8 cellular contexts compared by ENCODE assay signal in the genomic region with DNA sequence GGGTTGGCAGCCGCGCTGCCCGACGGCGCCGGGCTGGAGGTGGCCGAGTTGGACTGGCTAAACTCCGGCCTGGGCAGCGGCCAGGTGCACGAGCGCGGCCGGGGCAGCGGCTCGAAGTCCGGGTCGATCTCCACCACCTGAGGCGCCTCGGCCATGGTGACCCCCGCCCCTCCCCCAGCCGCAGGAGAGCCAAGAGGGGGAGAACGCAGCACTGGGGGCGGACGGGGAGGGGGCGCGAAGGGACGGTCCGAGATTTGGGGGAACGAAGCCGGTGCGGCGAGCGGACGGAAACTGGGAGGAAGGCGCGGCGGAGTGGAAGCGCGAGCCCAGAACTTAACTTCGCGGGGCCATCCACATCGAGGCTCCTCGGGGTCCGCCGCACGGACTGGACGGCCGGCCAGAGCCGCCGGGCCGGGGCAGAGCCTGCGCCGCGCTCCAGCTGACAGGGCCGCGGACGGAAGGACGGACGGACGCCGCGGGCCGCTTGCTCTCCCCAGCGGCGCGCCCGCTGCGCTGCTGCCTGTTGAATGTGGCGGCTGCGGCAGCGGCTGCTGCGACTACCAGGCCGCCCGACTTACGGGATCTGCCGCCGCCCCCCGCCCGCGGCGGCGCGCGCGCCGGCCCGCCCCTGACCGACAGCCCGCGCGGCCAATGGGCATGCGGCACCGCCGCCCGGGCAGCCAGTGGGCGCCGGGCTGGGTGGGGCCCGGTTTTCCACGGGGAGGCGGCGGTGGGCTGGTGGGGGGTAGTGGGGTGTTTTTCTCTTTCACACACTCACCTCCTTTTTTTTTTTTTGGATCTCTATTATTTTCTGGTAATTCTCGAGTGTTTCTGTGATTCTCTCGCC. TPM values are rescaled to one million over a fixed set of nuclear protein-coding genes. Genes with fewer than 3 reads are reported as not detected.
DNase-seq lines count a peak whose midpoint lies in the region; ATAC-seq, FAIRE-seq and TF ChIP-seq lines count a peak whose summit lies in the region.

A gene (minus strand): TSS at position 584 of the 847 bp plus-strand sequence. CDS start 429 bp downstream, at position 155.

- H3K4me2 ChIP-seq in keratinocyte (ENCODE audit: control insufficient read depth, extremely low read depth, insufficient read depth, low read depth, low read length): peak within 1 kb of the TSS; percentile 90

- FAIRE-seq in GM18507 (lab: Jason Lieb, UNC) (peak; percentile 53), keratinocyte (lab: Jason Lieb, UNC) (no peak)

- H3K36me3 Mint-ChIP-seq in central memory CD8-positive, alpha-beta T cell (ENCODE audit: insufficient read depth): peaks cover 21% of the 10 kb centered on the region

- peak within 1 kb of the TSS; percentile 89 for H3K9ac ChIP-seq in keratinocyte (ENCODE audit: control insufficient read depth, extremely low read depth, insufficient read depth, low read length)

- no peaks in the 10 kb centered on the region for H4K20me1 ChIP-seq in keratinocyte (ENCODE audit: control insufficient read depth, extremely low read depth, insufficient read depth, low read length)

- H3K4me3 ChIP-seq in keratinocyte (ENCODE audit: control insufficient read depth in 2 of 3, extremely low read depth in 1 of 3, insufficient read depth in 2 of 3, low read depth in 1 of 3, low read length in 3 of 3): peak within 1 kb of the TSS; percentile 77 to 86 (median 84)

- H3K4me1 ChIP-seq in keratinocyte (ENCODE audit: control insufficient read depth, extremely low read depth, insufficient read depth, low read length): peaks cover 27% of the 10 kb centered on the region

- DNase-seq in 8988T (peak; percentile 99), GM18507 (ENCODE audit: extremely low spot score, insufficient read length, low read depth) (peak; percentile 97), NCI-H2171 treated with DMSO at 0.1 percent for 48 hours (lab: John Stamatoyannopoulos, UW) (peak; percentile 64), keratinocyte (ENCODE audit: low read depth, low spot score) (no peak)
- peak; percentile 74 for DNase-seq in activated CD4-positive, CD25-positive, alpha-beta regulatory T cell treated with anti-CD3 and anti-CD28 coated beads, Interleukin-2, amount 50 U/mL, for 16 hours (ENCODE audit: low read depth, low spot score)
- peak; percentile 81 to 82 for DNase-seq in central memory CD8-positive, alpha-beta T cell (ENCODE audit: low spot score in 2 of 2)
- DNase-seq in stimulated activated CD4-positive, alpha-beta T cell treated with anti-CD3 and anti-CD28 coated beads, Interleukin-12 subunit alpha, Interleukin-12 subunit beta, amount 100 ng/mL, for 48 hours (ENCODE audit: low read depth in 2 of 3, low spot score in 1 of 3): peak; percentile 68 to 85 (median 76)

- peak; percentile 55 for ATAC-seq in HG02973 (IDR thresholded peaks at IDR 0.05; ENCODE audit: unreplicated experiment)
- ATAC-seq in central memory CD8-positive, alpha-beta T cell (replicated peaks; ENCODE audit: extremely low read depth, poor library complexity, severe bottlenecking): peak; percentile 76

- no peaks in the 10 kb centered on the region for H3K9me3 Mint-ChIP-seq in central memory CD8-positive, alpha-beta T cell

- no peaks in the 10 kb centered on the region for H3K36me3 ChIP-seq in keratinocyte (ENCODE audit: control insufficient read depth in 2 of 2, extremely low read depth in 1 of 2, insufficient read depth in 2 of 2, low read length in 2 of 2)

- no peaks in the 10 kb centered on the region for H3K9me1 ChIP-seq in keratinocyte (ENCODE audit: control insufficient read depth, extremely low read depth, insufficient read depth, low read length)

- peak within 1 kb of the TSS; percentile 94 for H3K4me3 Mint-ChIP-seq in central memory CD8-positive, alpha-beta T cell

- no peaks in the 10 kb centered on the region for H3K9me3 ChIP-seq in keratinocyte (ENCODE audit: control insufficient read depth, low read depth, low read length)

- H3K27ac ChIP-seq in keratinocyte (ENCODE audit: control insufficient read depth, insufficient read depth, low read length): peak within 1 kb of the TSS; percentile 81

- TF ChIP-seq CTCF in keratinocyte (optimal IDR thresholded peaks at IDR 0.05 in 1 of 3, IDR thresholded peaks at IDR 0.05 in 1 of 3, conservative IDR thresholded peaks at IDR 0.05 in 1 of 3; ENCODE audit: extremely low read depth in 1 of 3, insufficient read depth in 2 of 3, low read length in 3 of 3): peak in 1 of 3 experiments; percentile 34

- H3K27me3 Mint-ChIP-seq in central memory CD8-positive, alpha-beta T cell: no peaks in the 10 kb centered on the region

- dilution Hi-C loops in keratinocyte (cut with MboI; ENCODE audit: extremely low pct_ligation_motif_present, low sequenced_read_pairs): no loop called here

- H2AFZ ChIP-seq in keratinocyte (ENCODE audit: control insufficient read depth, low read length): peak within 1 kb of the TSS; percentile 89

- peaks cover 36% of the 10 kb centered on the region for H3K4me1 Mint-ChIP-seq in central memory CD8-positive, alpha-beta T cell

- peaks cover 29% of the 10 kb centered on the region for H3K79me2 ChIP-seq in keratinocyte (ENCODE audit: control insufficient read depth, insufficient read depth, low read length)

- H3K27me3 ChIP-seq in keratinocyte (ENCODE audit: control insufficient read depth, extremely low read depth, insufficient read depth, low read length): no peaks in the 10 kb centered on the region

- peak within 1 kb of the TSS; percentile 93 for H3K27ac Mint-ChIP-seq in central memory CD8-positive, alpha-beta T cell (ENCODE audit: low read depth)

RNA-seq across cellular contexts. Expression of the gene that starts here (rescaled TPM):
- 4.5 to 8.3 TPM (median 5.9 TPM) in 3 replicates for polyA plus RNA-seq in keratinocyte
- 6.4 TPM for polyA plus RNA-seq in keratinocyte (2011; ENCODE audit: low read depth)
- 3.4 and 6.1 TPM in 2 replicates for polyA plus RNA-seq in keratinocyte (2011; cell fraction: cytosol; rRNA removed)
- polyA plus RNA-seq in keratinocyte (2011; cell fraction: nucleus; rRNA removed): 11.4 and 12.9 TPM in 2 replicates
- polyA plus RNA-seq in keratinocyte (2012; ENCODE audit: low replicate concordance): 4.5 and 15.1 TPM in 2 replicates
- polyA minus RNA-seq in keratinocyte: 13.1 to 16.8 TPM (median 16.0 TPM) in 3 replicates
- polyA minus RNA-seq in keratinocyte (2011; cell fraction: cytosol; rRNA and poly(A)+ RNA removed): 10.4 TPM
- polyA minus RNA-seq in keratinocyte (2011; cell fraction: nucleus; rRNA and poly(A)+ RNA removed): 13.5 and 23.2 TPM in 2 replicates
